ENCODE assay signal across 21 cellular contexts in the genomic region with DNA sequence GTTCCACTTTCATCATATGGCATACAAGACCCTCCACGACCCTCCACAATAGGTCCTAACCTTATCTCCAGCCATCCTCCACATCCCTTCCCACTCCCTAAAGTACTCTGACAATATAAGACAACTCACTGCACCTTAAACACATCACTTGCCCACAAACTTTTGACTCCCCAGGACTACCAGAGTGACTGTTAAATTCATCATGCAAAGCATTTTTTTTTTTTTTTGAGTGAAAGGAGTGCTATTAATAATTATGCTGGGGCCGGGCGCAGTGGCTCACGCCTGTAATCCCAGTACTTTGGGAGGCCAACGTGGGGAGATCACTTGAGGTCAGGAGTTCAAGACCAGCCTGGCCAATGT. TPM values are rescaled to one million over a fixed set of nuclear protein-coding genes. Genes with fewer than 3 reads are reported as not detected.
DNase-seq lines count a peak whose midpoint lies in the region; ATAC-seq and TF ChIP-seq lines count a peak whose summit lies in the region.
"Had no signal": no experiment of that assay in that cellular context is flagged by ENCODE, and none has a peak within 500 bp of the region (broad histone marks: within the 10 kb centered on the region; RNA-seq: fewer than 3 reads in every experiment).

No MANE protein-coding gene starts in this region.

- no peak overlapping the region for H3K4me3 Mint-ChIP-seq in activated CD8-positive, alpha-beta T cell treated with anti-CD3 and anti-CD28 coated beads for 36 hours

- no peak for TF ChIP-seq CTCF in activated CD8-positive, alpha-beta T cell treated with anti-CD3 and anti-CD28 coated beads for 36 hours (IDR thresholded peaks at IDR 0.05)

- DNase-seq in activated CD4-positive, alpha-beta T cell treated with anti-CD3 and anti-CD28 coated beads for 48 hours, result peak; percentile 16
- no peak for DNase-seq in activated CD4-positive, alpha-beta T cell treated with anti-CD3 and anti-CD28 coated beads, Interleukin-2, amount 50 U/mL, for 4 hours
- no peak for DNase-seq in substantia nigra (lab: John Stamatoyannopoulos, UW)
- no peak for DNase-seq in activated CD8-positive, alpha-beta T cell treated with anti-CD3 and anti-CD28 coated beads for 36 hours
- DNase-seq: activated naive CD4-positive, alpha-beta T cell treated with Interleukin-2 at 50 U/mL for 16 hours; DMS153; foreskin fibroblast; GM23248; IMR-90; left lung; NCI-H2107; NCI-H69; ovary; SW 1271; upper lobe of right lung had no signal

- ATAC-seq in GM19395 (IDR thresholded peaks at IDR 0.05; ENCODE audit: unreplicated experiment) (peak; percentile 48), HG03442 (IDR thresholded peaks at IDR 0.05; ENCODE audit: unreplicated experiment) (peak; percentile 69), esophagus mucosa (peak; percentile 22), GM21381 (IDR thresholded peaks at IDR 0.05; ENCODE audit: unreplicated experiment) (no peak)
- ATAC-seq in activated CD8-positive, alpha-beta T cell treated with anti-CD3 and anti-CD28 coated beads for 36 hours, result no peak
- ATAC-seq: left lung, upper lobe of right lung had no signal

- POLR2A ChIA-PET in activated CD8-positive, alpha-beta T cell treated with anti-CD3 and anti-CD28 coated beads for 36 hours (lab: Charles Lee), result no interaction called here

- intact Hi-C loops in activated CD8-positive, alpha-beta T cell treated with anti-CD3 and anti-CD28 coated beads for 36 hours (cut with micrococcal nuclease), result no loop called here

- peaks cover 3% of the 10 kb centered on the region for H3K27me3 Mint-ChIP-seq in activated CD8-positive, alpha-beta T cell treated with anti-CD3 and anti-CD28 coated beads for 36 hours

- peaks cover 23% of the 10 kb centered on the region for H3K4me1 Mint-ChIP-seq in activated CD8-positive, alpha-beta T cell treated with anti-CD3 and anti-CD28 coated beads for 36 hours (ENCODE audit: low read depth)

- H3K27ac Mint-ChIP-seq in activated CD8-positive, alpha-beta T cell treated with anti-CD3 and anti-CD28 coated beads for 36 hours, result no peak overlapping the region

- CTCF ChIA-PET in activated CD8-positive, alpha-beta T cell treated with anti-CD3 and anti-CD28 coated beads for 36 hours (lab: Charles Lee), result no interaction called here

- peaks cover 8% of the 10 kb centered on the region for H3K36me3 Mint-ChIP-seq in activated CD8-positive, alpha-beta T cell treated with anti-CD3 and anti-CD28 coated beads for 36 hours (ENCODE audit: low read depth)

- H3K27ac ChIP-seq in substantia nigra (ENCODE audit: low read depth, low read length, poor library complexity, severe bottlenecking), result no peak overlapping the region
- H3K27ac ChIP-seq: C4-2B, coronary artery, GM23248, left lung, ovary, upper lobe of right lung had no signal

- H3K9me3 Mint-ChIP-seq in activated CD8-positive, alpha-beta T cell treated with anti-CD3 and anti-CD28 coated beads for 36 hours, result peaks cover 13% of the 10 kb centered on the region

RNA-seq across cellular contexts. Expression of a gene that starts 55.8 kb away (rescaled TPM):
- total RNA-seq in esophagus mucosa, result 29.1 TPM
- total RNA-seq in activated CD8-positive, alpha-beta T cell treated with anti-CD3 and anti-CD28 coated beads for 36 hours, result 1 to 10 TPM; 1.9 to 2.1 TPM

RNA-seq across cellular contexts. Expression of a gene that starts 56.3 kb away (rescaled TPM):
- total RNA-seq in esophagus mucosa, result 2.9 TPM
- not detected for total RNA-seq in activated CD8-positive, alpha-beta T cell treated with anti-CD3 and anti-CD28 coated beads for 36 hours

Comparison
In these comparisons a context has a peak if more than half of its experiments do, and no peak if none do; other contexts are left out.
1. ATAC-seq: peak in GM19395 (single experiment), HG03442 (single experiment) and esophagus mucosa (single experiment); none in GM21381 (single experiment) and activated CD8-positive, alpha-beta T cell treated with anti-CD3 and anti-CD28 coated beads for 36 hours (single experiment).